In the genomic region with DNA sequence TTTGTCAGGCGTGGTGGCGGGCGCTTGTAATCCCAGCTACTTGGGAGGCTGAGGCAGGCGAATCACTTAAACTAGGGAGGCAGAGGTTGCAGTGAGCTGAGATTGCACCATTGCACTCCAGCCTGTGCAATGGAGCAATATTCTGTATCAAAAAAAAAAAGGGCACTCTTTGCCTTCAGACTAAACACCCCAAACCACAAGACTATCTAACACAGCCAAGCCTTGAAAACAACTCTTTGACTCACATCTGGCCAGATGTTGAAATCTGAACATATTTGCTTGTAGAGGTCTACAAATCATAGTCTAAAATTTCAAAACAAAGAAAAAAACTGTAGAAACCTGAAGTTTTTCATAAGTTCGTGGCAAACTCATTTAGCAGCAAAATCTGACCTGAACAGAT, we compare ENCODE assay signal across 19 cellular contexts.
A peak's percentile ranks its signal among the peaks of the same experiment; 100 is the strongest.
DNase-seq lines count a peak whose midpoint lies in the region; ATAC-seq, FAIRE-seq and TF ChIP-seq lines count a peak whose summit lies in the region.
"Had no signal": no experiment of that assay in that cellular context is flagged by ENCODE, and none has a peak within 500 bp of the region (broad histone marks: within the 10 kb centered on the region; RNA-seq: fewer than 3 reads in every experiment).

No MANE protein-coding gene starts in this region.

- H3K36me3 ChIP-seq in IMR-90 (ENCODE audit: control insufficient read depth, insufficient read depth, low read length) (no peaks in the 10 kb centered on the region), K562 (ENCODE audit: control insufficient read depth, insufficient read depth, low read length) (no peaks in the 10 kb centered on the region), hepatocyte (replicated peaks; ENCODE audit: insufficient read depth, low read depth) (no peaks in the 10 kb centered on the region)

- no peaks in the 10 kb centered on the region for H3K36me3 Mint-ChIP-seq in glutamatergic neuron (ENCODE audit: unreplicated experiment)

- H3K4me2 ChIP-seq in IMR-90 (ENCODE audit: low read depth, low read length) (peak overlapping the region; percentile 38; the same call in 1 of the 2 replicates), K562 (ENCODE audit: insufficient read depth, low read length) (no peak overlapping the region), hepatocyte (no peak overlapping the region)

- H2BK15ac ChIP-seq in IMR-90 (ENCODE audit: low read depth, low read length), result no peak overlapping the region

- H3K9ac ChIP-seq in IMR-90 (ENCODE audit: low read depth, low read length) (no peak overlapping the region), K562 (ENCODE audit: insufficient read depth in 1 of 2, low read depth in 2 of 2, low read length in 2 of 2) (no peak overlapping the region)

- H2AFZ ChIP-seq in IMR-90 (replicated peaks; ENCODE audit: low read length, poor library complexity) (no peak overlapping the region), K562 (ENCODE audit: low read depth, low read length) (no peak overlapping the region), hepatocyte (no peak overlapping the region)

- H3K23ac ChIP-seq in IMR-90 (ENCODE audit: low read depth, low read length), result no peak overlapping the region

- no peak overlapping the region for H2BK20ac ChIP-seq in IMR-90 (ENCODE audit: low read depth, low read length)

- ATAC-seq in IMR-90 (ENCODE audit: low read depth) (peak; percentile 42), K562 (no peak), HG03442 (IDR thresholded peaks at IDR 0.05; ENCODE audit: unreplicated experiment) (no peak)
- ATAC-seq: activated CD8-positive, alpha-beta T cell treated with anti-CD3 and anti-CD28 coated beads, Interleukin-2, amount 10 ng/mL, durations not matched to agents 7 days and 5 days had no signal

- H3K18ac ChIP-seq in IMR-90 (ENCODE audit: low read depth, low read length), result no peak overlapping the region

- no peak overlapping the region for H2BK120ac ChIP-seq in IMR-90 (ENCODE audit: low read depth, low read length)

- no TSS peak for BruUV-seq in IMR-90 (replicated peaks; lab: Mats Ljungman, UMichigan)
- no TSS peak for BruUV-seq in K562 (replicated peaks; lab: Mats Ljungman, UMichigan)

- no peak overlapping the region for H3K4ac ChIP-seq in IMR-90 (ENCODE audit: low read depth, low read length)

- TF ChIP-seq RAD21 in IMR-90 (IDR thresholded peaks at IDR 0.05; ENCODE audit: low read length) (no peak), K562 (CRISPR knock-in tag; conservative IDR thresholded peaks at IDR 0.05 in 1 of 2, IDR thresholded peaks at IDR 0.05 in 1 of 2) (no peak)

- no peak overlapping the region for H3K27ac ChIP-seq in IMR-90 (ENCODE audit: insufficient read depth, low read length)
- no peak overlapping the region for H3K27ac ChIP-seq in K562 (ENCODE audit: extremely low read depth, low read depth, low read length)
- peak overlapping the region; percentile 58 for H3K27ac ChIP-seq in hepatocyte
- H3K27ac ChIP-seq: C4-2B had no signal

- peaks cover 2% of the 10 kb centered on the region; the same call in 1 of the 2 replicates for H3K9me1 ChIP-seq in IMR-90 (ENCODE audit: insufficient read depth, low read length)
- H3K9me1 ChIP-seq in K562 (ENCODE audit: control insufficient read depth, insufficient read depth, low read length), result no peaks in the 10 kb centered on the region

- H4K8ac ChIP-seq in IMR-90 (ENCODE audit: low read depth in 2 of 2, low read length in 2 of 2), result no peak overlapping the region

- H3K27ac Mint-ChIP-seq in glutamatergic neuron (ENCODE audit: unreplicated experiment), result no peak overlapping the region
- H3K27ac Mint-ChIP-seq: activated CD8-positive, alpha-beta T cell treated with anti-CD3 and anti-CD28 coated beads, Interleukin-2, amount 10 ng/mL, durations not matched to agents 7 days and 5 days had no signal

- no peaks in the 10 kb centered on the region for H3K9me2 ChIP-seq in hepatocyte (replicated peaks; ENCODE audit: insufficient read depth)

- peaks cover 6% of the 10 kb centered on the region; the same call in 2 of the 3 replicates for H3K79me2 ChIP-seq in K562 (ENCODE audit: control insufficient read depth, insufficient read depth, low read length)
- peaks cover 6% of the 10 kb centered on the region for H3K79me2 ChIP-seq in hepatocyte

- DNase-seq in AG10803 (ENCODE audit: low read depth) (peak; percentile 97), IMR-90 (peak; percentile 97), K562 (ENCODE audit: extremely low read depth in 1 of 4, low spot score in 3 of 4) (no peak), hepatocyte (ENCODE audit: low spot score) (peak; percentile 34), NCI-H1417 treated with DMSO at 0.1 percent for 48 hours (lab: John Stamatoyannopoulos, UW) (no peak), glutamatergic neuron (no peak)
- DNase-seq in activated CD8-positive, alpha-beta memory T cell treated with anti-CD3 and anti-CD28 coated beads, Interleukin-2, amount 50 U/mL, for 48 hours, result no peak
- DNase-seq: activated CD8-positive, alpha-beta T cell treated with anti-CD3 and anti-CD28 coated beads, Interleukin-2, amount 10 ng/mL, durations not matched to agents 7 days and 5 days; activated naive CD4-positive, alpha-beta T cell; DMS79 treated with DMSO at 0.1 percent for 48 hours; NCI-H1436; NCI-H524 treated with DMSO at 0.1 percent for 48 hours; stimulated activated CD4-positive, alpha-beta T cell treated with anti-CD3 and anti-CD28 coated beads, Interleukin-4, amount 100 ng/mL, for 4 hours; stimulated activated naive CD4-positive, alpha-beta T cell had no signal

- H3K9me3 ChIP-seq in IMR-90 (ENCODE audit: control insufficient read depth, insufficient read depth, low read length) (peaks cover 2% of the 10 kb centered on the region; the same call in 1 of the 2 replicates), K562 (replicated peaks; ENCODE audit: control insufficient read depth, insufficient read depth, low read depth, low read length) (no peaks in the 10 kb centered on the region), hepatocyte (ENCODE audit: low read depth) (no peaks in the 10 kb centered on the region)

- no peak for FAIRE-seq in K562 (lab: Jason Lieb, UNC)
- FAIRE-seq: H1, HTR-8/SVneo, islet of Langerhans had no signal

- no peak overlapping the region for H4K91ac ChIP-seq in IMR-90 (ENCODE audit: insufficient read depth, low read depth, low read length)

- intact Hi-C loops in IMR-90 (cut with micrococcal nuclease) (loop anchor here (2.0 kb wide), 1 partner anchor 220 kb away; a partner anchor contains a TSS), K562 (cut with micrococcal nuclease) (no loop called here)

- peaks cover 5% of the 10 kb centered on the region for H4K20me1 ChIP-seq in IMR-90 (ENCODE audit: insufficient read depth, low read length)
- no peaks in the 10 kb centered on the region for H4K20me1 ChIP-seq in K562 (replicated peaks; ENCODE audit: control insufficient read depth, insufficient read depth, low read length)
- no peaks in the 10 kb centered on the region for H4K20me1 ChIP-seq in hepatocyte (ENCODE audit: insufficient read depth, poor library complexity, severe bottlenecking)

- TF ChIP-seq CTCF in AG10803 (conservative IDR thresholded peaks at IDR 0.05; ENCODE audit: low read length), result no peak
- no peak for TF ChIP-seq CTCF in IMR-90 (conservative IDR thresholded peaks at IDR 0.05; ENCODE audit: low read depth, low read length)
- TF ChIP-seq CTCF in K562 (IDR thresholded peaks at IDR 0.05 in 2 of 3, conservative IDR thresholded peaks at IDR 0.05 in 1 of 3; ENCODE audit: insufficient read depth in 2 of 3, low read depth in 1 of 3, low read length in 3 of 3), result no peak
- TF ChIP-seq CTCF in hepatocyte (IDR thresholded peaks at IDR 0.05; ENCODE audit: poor library complexity), result no peak
- no peak for TF ChIP-seq CTCF in glutamatergic neuron (IDR thresholded peaks at IDR 0.05; ENCODE audit: partially characterized antibody, unreplicated experiment)

- H2BK5ac ChIP-seq in IMR-90 (ENCODE audit: low read depth, low read length, poor library complexity, severe bottlenecking), result peak overlapping the region; percentile 97

- TF ChIP-seq EP300 in K562 (IDR thresholded peaks at IDR 0.05; ENCODE audit: low read length), result no peak

- H2AK9ac ChIP-seq in IMR-90 (replicated peaks; ENCODE audit: low read depth, low read length, poor library complexity), result no peak overlapping the region

- H4K5ac ChIP-seq in IMR-90 (ENCODE audit: low read depth, low read length), result no peak overlapping the region

- TF ChIP-seq POLR2A in IMR-90 (IDR thresholded peaks at IDR 0.05; ENCODE audit: low read depth, low read length), result no peak
- no peak for TF ChIP-seq POLR2A in K562 (conservative IDR thresholded peaks at IDR 0.05)

- POLR2A ChIA-PET in IMR-90 (lab: Charles Lee; ENCODE audit: unreplicated experiment) (no interaction called here), K562 (lab: Yijun Ruan, JAX) (no interaction called here)

- H3K27me3 ChIP-seq in IMR-90 (ENCODE audit: control insufficient read depth, insufficient read depth, low read length) (no peaks in the 10 kb centered on the region), K562 (ENCODE audit: control insufficient read depth in 2 of 2, insufficient read depth in 2 of 2, low read length in 2 of 2) (no peaks in the 10 kb centered on the region), hepatocyte (no peaks in the 10 kb centered on the region)

- in situ Hi-C loops in IMR-90 (cut with MboI; ENCODE audit: low sequenced_read_pairs) (no loop called here), K562 (cut with MboI) (no loop called here)

- H3K4me3 ChIP-seq in AG10803 (ENCODE audit: low read length) (no peak overlapping the region), IMR-90 (ENCODE audit: insufficient read depth, low read depth, low read length) (no peak overlapping the region), K562 (no peak overlapping the region), hepatocyte (no peak overlapping the region)

- H3K4me3 Mint-ChIP-seq in glutamatergic neuron (ENCODE audit: unreplicated experiment), result no peak overlapping the region
- H3K4me3 Mint-ChIP-seq: activated CD8-positive, alpha-beta T cell treated with anti-CD3 and anti-CD28 coated beads, Interleukin-2, amount 10 ng/mL, durations not matched to agents 7 days and 5 days had no signal

- dilution Hi-C loops in IMR-90 (cut with HindIII; ENCODE audit: low sequenced_read_pairs, unreplicated experiment), result no loop called here

- WGBS in IMR-90 (ENCODE audit: extremely low coverage in 2 of 2, insufficient read length in 1 of 2), 2 experiments, result no CpG with 5 or more reads among the region's 5 CpGs
- 8% methylated on average over 5 of the region's 5 CpGs for WGBS in K562 (ENCODE audit: insufficient coverage, low coverage, missing lambda C conversion rate)
- WGBS in hepatocyte (ENCODE audit: low lambda C conversion rate, missing lambda C conversion rate), result 78% methylated on average over 5 of the region's 5 CpGs

- peaks cover 1% of the 10 kb centered on the region for H3K27me3 Mint-ChIP-seq in glutamatergic neuron (ENCODE audit: unreplicated experiment)

- H3K4me1 ChIP-seq in IMR-90 (ENCODE audit: control insufficient read depth, insufficient read depth, low read length) (0 out of 2 replicates have a peak, but pooled peaks cover 2% of the 10 kb centered on the region), K562 (replicated peaks in 1 of 2; ENCODE audit: control insufficient read depth in 2 of 2, insufficient read depth in 2 of 2, low read length in 2 of 2) (peaks cover 0 to 3% of the 10 kb centered on the region in 2 experiments; a peak in 1 of 5 replicates), hepatocyte (ENCODE audit: insufficient read depth) (no peaks in the 10 kb centered on the region)

- no peak overlapping the region for H2AK5ac ChIP-seq in IMR-90 (ENCODE audit: low read depth, low read length)

- peaks cover 2% of the 10 kb centered on the region for H3K9me3 Mint-ChIP-seq in glutamatergic neuron (ENCODE audit: unreplicated experiment)

- H3K79me1 ChIP-seq in IMR-90 (ENCODE audit: low read depth in 1 of 2, low read length in 2 of 2), result peaks cover 0 to 12% of the 10 kb centered on the region in 2 experiments; a peak in 2 of 4 replicates

- CTCF ChIA-PET in IMR-90 (lab: Yijun Ruan, JAX) (no interaction called here), K562 (lab: Yijun Ruan, JAX; ENCODE audit: low intra/inter-chr PET ratio) (no interaction called here)

- H3K14ac ChIP-seq in IMR-90 (replicated peaks; ENCODE audit: low read depth, low read length), result no peak overlapping the region

- H3K4me1 Mint-ChIP-seq in glutamatergic neuron (ENCODE audit: low read depth, unreplicated experiment), result no peaks in the 10 kb centered on the region

- no peak overlapping the region for H3K56ac ChIP-seq in IMR-90 (ENCODE audit: extremely low read depth, insufficient read depth, low read length)

Comparison
In these comparisons a context has a peak if more than half of its experiments do, and no peak if none do; other contexts are left out.
1. DNase-seq: peak in AG10803 (single experiment), IMR-90 (single experiment) and hepatocyte (single experiment); none in K562 (0 of 4), NCI-H1417 treated with DMSO at 0.1 percent for 48 hours (single experiment), glutamatergic neuron (single experiment) and activated CD8-positive, alpha-beta memory T cell treated with anti-CD3 and anti-CD28 coated beads, Interleukin-2, amount 50 U/mL, for 48 hours (single experiment).